Comparison of ENCODE assay signal across 1 cellular context in the genomic region with DNA sequence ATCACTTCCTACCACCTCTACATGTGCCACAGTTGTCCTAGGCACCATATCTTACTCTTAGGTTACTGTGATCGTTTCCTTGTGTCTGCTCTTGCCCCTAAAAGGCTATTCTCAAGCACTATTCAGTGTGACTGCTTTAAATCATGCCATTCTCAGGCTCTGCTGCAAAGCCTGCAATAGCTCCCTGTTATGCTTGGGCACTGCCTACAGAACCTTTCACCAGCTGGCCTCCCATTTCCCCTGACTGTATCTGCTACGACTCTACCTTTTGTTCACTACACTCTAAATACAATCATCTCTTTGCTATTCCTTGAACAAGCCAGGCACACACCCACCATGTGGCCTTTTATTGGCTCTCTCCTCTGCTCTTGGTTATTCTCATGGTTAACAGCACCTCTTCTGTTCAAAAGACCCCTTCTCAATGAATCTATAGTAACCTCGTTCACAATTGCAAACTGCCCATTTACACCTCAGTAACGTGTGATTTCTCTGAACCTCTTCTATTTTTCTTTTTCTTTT.
TF ChIP-seq lines count a peak whose summit lies in the region.

No MANE protein-coding gene starts in this region.

TF ChIP-seq in HepG2, 621 proteins besides CTCF, POLR2A, EP300 and RAD21:
- no peak for TF ChIP-seq ZNF639 (CRISPR knock-in tag; conservative IDR thresholded peaks at IDR 0.05)
- no peak for TF ChIP-seq THAP8 (CRISPR knock-in tag; IDR thresholded peaks at IDR 0.05; ENCODE audit: borderline replicate concordance)
- TF ChIP-seq KLF11 (CRISPR knock-in tag; IDR thresholded peaks at IDR 0.05) = no peak
- no peak for TF ChIP-seq NR3C1 (CRISPR knock-in tag; IDR thresholded peaks at IDR 0.05)
- TF ChIP-seq ISX (CRISPR knock-in tag; conservative IDR thresholded peaks at IDR 0.05) = no peak
TF ChIP-seq in HepG2: peak in this region for 0.
